8 cellular contexts compared by ENCODE assay signal in the genomic region with DNA sequence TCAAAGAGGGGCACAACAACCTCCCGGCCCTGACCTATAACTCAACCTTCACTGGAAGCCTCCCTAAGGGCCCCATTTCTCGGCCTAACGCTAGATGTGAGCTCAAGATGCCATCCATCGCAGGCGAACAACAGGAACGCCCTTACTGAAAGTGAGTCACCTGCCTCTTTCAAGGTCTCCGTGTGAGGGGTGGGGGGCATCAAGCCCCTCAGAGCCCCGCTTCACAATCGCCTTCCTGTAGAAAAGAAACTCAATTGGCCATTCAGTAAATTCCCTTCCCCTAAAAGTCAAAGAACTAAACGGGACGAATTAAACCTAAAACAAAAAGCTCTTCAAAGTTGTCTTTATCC. TPM values are rescaled to one million over a fixed set of nuclear protein-coding genes. Genes with fewer than 3 reads are reported as not detected.
A peak's percentile ranks its signal among the peaks of the same experiment; 100 is the strongest.
DNase-seq lines count a peak whose midpoint lies in the region; ATAC-seq and TF ChIP-seq lines count a peak whose summit lies in the region.

No MANE protein-coding gene starts in this region.

- H3K36me3 ChIP-seq in HCT116 (ENCODE audit: control insufficient read depth in 1 of 2, insufficient read depth in 2 of 2, low read length in 2 of 2) (no peaks in the 10 kb centered on the region), body of pancreas (replicated peaks in 1 of 2; ENCODE audit: insufficient read depth in 1 of 2, low read depth in 2 of 2) (no peaks in the 10 kb centered on the region)

- H3K4me1 ChIP-seq in HCT116 (ENCODE audit: control insufficient read depth in 1 of 2, insufficient read depth in 2 of 2, low read length in 2 of 2): peaks cover 3 to 17% of the 10 kb centered on the region in 2 experiments; a peak in 3 of 4 replicates
- H3K4me1 ChIP-seq in body of pancreas: peaks cover 12% of the 10 kb centered on the region

- no peaks in the 10 kb centered on the region for H3K27me3 ChIP-seq in HCT116 (ENCODE audit: insufficient read depth, low read length)
- H3K27me3 ChIP-seq in body of pancreas: no peaks in the 10 kb centered on the region

- peak overlapping the region; percentile 95 to 97 for H3K4me3 Mint-ChIP-seq in CD14-positive monocyte

- peaks cover 18 to 27% of the 10 kb centered on the region in 2 donors for H3K36me3 Mint-ChIP-seq in CD14-positive monocyte

- H3K27ac Mint-ChIP-seq in CD14-positive monocyte: peak overlapping the region; percentile 94 to 99 (median 99)

- H3K9me3 ChIP-seq in HCT116 (ENCODE audit: control insufficient read depth in 1 of 2, insufficient read depth in 1 of 2, low read depth in 1 of 2, low read length in 2 of 2): peaks cover 0 to 3% of the 10 kb centered on the region in 2 experiments; a peak in 1 of 4 replicates
- no peaks in the 10 kb centered on the region for H3K9me3 ChIP-seq in body of pancreas

- peak overlapping the region; percentile 86 for H3K27ac ChIP-seq in HCT116 (ENCODE audit: low read depth, low read length)
- H3K27ac ChIP-seq in body of pancreas: peak overlapping the region; percentile 64 to 95 (median 86)

- TF ChIP-seq POLR2A in HCT116 (IDR thresholded peaks at IDR 0.05; ENCODE audit: borderline replicate concordance, extremely low read depth, insufficient read depth, insufficient read length) (no peak), body of pancreas (IDR thresholded peaks at IDR 0.05) (no peak)

- ATAC-seq in HCT116: no peak
- no peak for ATAC-seq in body of pancreas
- no peak for ATAC-seq in HG02798 (IDR thresholded peaks at IDR 0.05; ENCODE audit: poor library complexity, unreplicated experiment)

- TF ChIP-seq RAD21 in HCT116 (IDR thresholded peaks at IDR 0.05; ENCODE audit: low read depth): no peak

- H3K9ac ChIP-seq in HCT116 (ENCODE audit: low read length): peak overlapping the region; percentile 79

- H3K4me3 ChIP-seq in HCT116 (replicated peaks in 1 of 2; ENCODE audit: low read depth in 1 of 2, low read length in 2 of 2) (peak overlapping the region; percentile 78 to 79), body of pancreas (peak overlapping the region; percentile 39 to 49)

- no peaks in the 10 kb centered on the region for H4K20me1 ChIP-seq in HCT116 (ENCODE audit: insufficient read depth)

- peaks cover 0 to 2% (median 2%) of the 10 kb centered on the region in 3 donors for H3K27me3 Mint-ChIP-seq in CD14-positive monocyte (ENCODE audit: low read depth in 3 of 3)

- peaks cover 3% of the 10 kb centered on the region for H3K79me2 ChIP-seq in HCT116 (ENCODE audit: insufficient read depth, low read length)

- RAD21 ChIA-PET in HCT116 (lab: Charles Lee; ENCODE audit: low non-redundant PET in 1 of 2, low total read pairs in 2 of 2, uncharacterized antibody in 2 of 2, unreplicated experiment in 2 of 2): no interaction called here

- POLR2A ChIA-PET in HCT116 (lab: Charles Lee): no interaction called here

- TF ChIP-seq CTCF in CD14-positive monocyte (IDR thresholded peaks at IDR 0.05) (no peak), HCT116 (IDR thresholded peaks at IDR 0.05 in 2 of 3, conservative IDR thresholded peaks at IDR 0.05 in 1 of 3; ENCODE audit: borderline replicate concordance in 1 of 3, insufficient read depth in 1 of 3, low read depth in 2 of 3, low read length in 2 of 3) (no peak), body of pancreas (IDR thresholded peaks at IDR 0.05) (no peak)

- no peaks in the 10 kb centered on the region for H3K9me2 ChIP-seq in HCT116 (ENCODE audit: insufficient read depth)

- DNase-seq in CD14-positive monocyte (ENCODE audit: low spot score): no peak
- no peak for DNase-seq in HCT116 (ENCODE audit: low read depth, low spot score)
- peak; percentile 3 for DNase-seq in T-helper 22 cell (ENCODE audit: low read depth)
- DNase-seq in body of pancreas: peak; percentile 13 to 31 (median 22)
- peak; percentile 63 for DNase-seq in iris pigment epithelial cell (ENCODE audit: low read depth)
- peak; percentile 50 for DNase-seq in stimulated activated CD4-positive, alpha-beta T cell treated with anti-CD3 and anti-CD28 coated beads, Interleukin-15, amount 100 ng/mL, for 24 hours
- no peak for DNase-seq in retina

- CTCF ChIA-PET in HCT116 (lab: Charles Lee): no interaction called here

- intact Hi-C loops in CD14-positive monocyte (cut with micrococcal nuclease): loop anchor here (5.0 to 10.0 kb wide), 3 partner anchors 161 to 184 kb away; a partner anchor contains a TSS
- intact Hi-C loops in HCT116 (cut with micrococcal nuclease): no loop called here
- intact Hi-C loops in body of pancreas (cut with DNase I): no loop called here

- 1 to 3% methylated on average over 11 of the region's 11 CpGs for WGBS in body of pancreas, 2 donors

- peaks cover 28% of the 10 kb centered on the region for H3K4me1 Mint-ChIP-seq in CD14-positive monocyte

- H2AFZ ChIP-seq in HCT116 (ENCODE audit: low read depth, low read length, poor library complexity, severe bottlenecking): peak overlapping the region; percentile 80

- BruUV-seq in HCT116 (replicated peaks; lab: Mats Ljungman, UMichigan): TSS peak; percentile 86

- H3K4me2 ChIP-seq in HCT116 (ENCODE audit: low read length): peak overlapping the region; percentile 86

- peaks cover 1 to 18% (median 12%) of the 10 kb centered on the region in 7 donors for H3K9me3 Mint-ChIP-seq in CD14-positive monocyte

TF ChIP-seq in HCT116, 20 proteins besides CTCF, POLR2A, EP300 and RAD21:
- TF ChIP-seq JUND (IDR thresholded peaks at IDR 0.05) (0 out of 2 replicates have a peak, but pooled peaks have one; percentile 7), ZFX (IDR thresholded peaks at IDR 0.05) (peak; percentile 18; the same call in 1 of the 2 replicates)
- TF ChIP-seq, protein P1, sequence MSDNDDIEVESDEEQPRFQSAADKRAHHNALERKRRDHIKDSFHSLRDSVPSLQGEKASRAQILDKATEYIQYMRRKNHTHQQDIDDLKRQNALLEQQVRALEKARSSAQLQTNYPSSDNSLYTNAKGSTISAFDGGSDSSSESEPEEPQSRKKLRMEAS (IDR thresholded peaks at IDR 0.05): no peak

RNA-seq across cellular contexts. Expression of a gene that starts 0.7 kb away (rescaled TPM):
- 10 to 100 TPM in 1 of 2 donors, 1 to 10 TPM in 1; 6.9 to 11.8 TPM for polyA plus RNA-seq in CD14-positive monocyte
- 14.4 TPM for total RNA-seq in HCT116 (2021; ENCODE audit: unreplicated experiment)
- 2.8 and 4.1 TPM in 2 replicates for polyA plus RNA-seq in HCT116 (2012)
- total RNA-seq in body of pancreas: 10 to 100 TPM; 15.0 to 16.5 TPM

RNA-seq across cellular contexts. Expression of a gene that starts 45.9 kb away (rescaled TPM):
- 100 to 1,000 TPM; 102 to 128 TPM for polyA plus RNA-seq in CD14-positive monocyte
- total RNA-seq in HCT116 (2021; ENCODE audit: unreplicated experiment) (14.6 TPM), body of pancreas (10 to 100 TPM; 15.5 to 37.1 TPM)
- 25.2 and 25.7 TPM in 2 replicates for polyA plus RNA-seq in HCT116 (2012)

RNA-seq across cellular contexts. Expression of a gene that starts 48.1 kb away (rescaled TPM):
- 1 to 10 TPM; 3.4 to 6.1 TPM for polyA plus RNA-seq in CD14-positive monocyte
- 37.6 TPM for total RNA-seq in HCT116 (2021; ENCODE audit: unreplicated experiment)
- polyA plus RNA-seq in HCT116 (2012): 5.9 and 8.3 TPM in 2 replicates
- 1 to 10 TPM; 4.3 to 6.0 TPM for total RNA-seq in body of pancreas

Comparison
In these comparisons a context has a peak if more than half of its experiments do, and no peak if none do; other contexts are left out.
1. DNase-seq: peak in T-helper 22 cell (single experiment), body of pancreas (4 of 4), iris pigment epithelial cell (single experiment) and stimulated activated CD4-positive, alpha-beta T cell treated with anti-CD3 and anti-CD28 coated beads, Interleukin-15, amount 100 ng/mL, for 24 hours (single experiment); none in CD14-positive monocyte (single experiment), HCT116 (single experiment) and retina (single experiment).
2. intact Hi-C loops: an anchor here in CD14-positive monocyte (5.0 to 10.0 kb wide); none called in HCT116 and body of pancreas.